In genomic region chr2:183215917-183216316, GRCh38 we compare ENCODE assay signal across 30 cellular contexts.
"Had no signal": no experiment of that assay in that cellular context is flagged by ENCODE, and none has a peak within 500 bp of the region (broad histone marks: within the 10 kb centered on the region; RNA-seq: fewer than 3 reads in every experiment).

No MANE protein-coding gene starts in this region.

- H3K36me3 ChIP-seq: colonic mucosa, esophagus squamous epithelium, heart left ventricle, WERI-Rb-1 had no signal

- DNase-seq: activated B cell treated with CpG ODN at 0.5 μM for 24 hours; activated CD4-positive, alpha-beta T cell treated with anti-CD3 and anti-CD28 coated beads for 48 hours; activated CD4-positive, alpha-beta T cell treated with anti-CD3 and anti-CD28 coated beads, Interleukin-2, amount 50 U/mL, for 1 hour; activated CD4-positive, alpha-beta T cell treated with anti-CD3 and anti-CD28 coated beads, Interleukin-2, amount 50 U/mL, for 48 hours; activated CD8-positive, alpha-beta memory T cell treated with anti-CD3 and anti-CD28 coated beads for 24 hours; activated CD8-positive, alpha-beta T cell treated with anti-CD3 and anti-CD28 coated beads for 36 hours; activated effector memory CD4-positive, alpha-beta T cell treated with Interleukin-2 at 50 U/mL for 16 hours; activated gamma-delta T cell treated with Interleukin-2 at 50 U/mL for 16 hours; activated naive CD4-positive, alpha-beta T cell treated with anti-CD3 and anti-CD28 coated beads, Interleukin-2, amount 50 U/mL, for 16 hours; activated naive CD4-positive, alpha-beta T cell treated with Interleukin-2 at 50 U/mL for 16 hours; activated T-cell treated with anti-CD3 and anti-CD28 coated beads, Interleukin-2, amount 50 U/mL, for 4 hours; amniotic stem cell; aorta; body of pancreas; caudate nucleus; cerebellar nuclear complex; colonic mucosa; effector CD4-positive, alpha-beta T cell; effector memory CD8-positive, alpha-beta T cell; esophagus squamous epithelium; foreskin fibroblast; glutamatergic neuron; heart left ventricle; T-helper 1 cell; T-helper 17 cell; T1000; WERI-Rb-1 had no signal

- ATAC-seq: activated CD4-positive, CD25-positive, alpha-beta regulatory T cell treated with anti-CD3 and anti-CD28 coated beads, Interleukin-2, amount 50 U/mL, for 24 hours; activated CD8-positive, alpha-beta T cell treated with anti-CD3 and anti-CD28 coated beads for 36 hours; activated T-cell treated with anti-CD3 and anti-CD28 coated beads, Interleukin-2, amount 50 U/mL, for 4 hours; activated T-helper 17 cell treated with anti-CD3 and anti-CD28 coated beads, Interleukin-2, amount 50 U/mL, for 72 hours; body of pancreas; effector memory CD8-positive, alpha-beta T cell; heart left ventricle; T-helper 17 cell had no signal

- H3K27ac ChIP-seq: body of pancreas, colonic mucosa, epithelial cell of prostate, esophagus squamous epithelium, heart left ventricle, WERI-Rb-1 had no signal

- H3K4me1 ChIP-seq: body of pancreas, colonic mucosa, esophagus squamous epithelium, heart left ventricle had no signal

- H3K27me3 ChIP-seq: body of pancreas, colonic mucosa, esophagus squamous epithelium, heart left ventricle had no signal

- H3K9me3 ChIP-seq: body of pancreas, colonic mucosa, esophagus squamous epithelium, heart left ventricle had no signal

- H3K4me3 ChIP-seq: body of pancreas, colonic mucosa, esophagus squamous epithelium, heart left ventricle had no signal
